8 cellular contexts compared by ENCODE assay signal in genomic region chr14:75426332-75427125, GRCh38. TPM values are rescaled to one million over a fixed set of nuclear protein-coding genes. Genes with fewer than 3 reads are reported as not detected.
DNase-seq lines count a peak whose midpoint lies in the region; ATAC-seq lines count a peak whose summit lies in the region.

No MANE protein-coding gene starts in this region.

- peaks cover 21 to 34% (median 30%) of the 10 kb centered on the region in 11 experiments; a peak in 19 of 22 replicates for H4K20me1 ChIP-seq in BLaER1 treated with 17β-estradiol and CSF1 and Interleukin-3, amounts not matched to agents 10 nM and 100 nM

- peak overlapping the region; percentile 60 to 77 for H3K4me3 Mint-ChIP-seq in activated T-cell treated with anti-CD3 and anti-CD28 coated beads, Interleukin-2, amount 50 U/mL, for 72 hours

- peak overlapping the region; percentile 73 to 84 (median 80) for H3K4me3 ChIP-seq in BLaER1 treated with 17β-estradiol and CSF1 and Interleukin-3, amounts not matched to agents 10 nM and 100 nM
- H3K4me3 ChIP-seq in muscle layer of colon (ENCODE audit: low read depth in 1 of 2, low read length in 2 of 2) = peak overlapping the region; percentile 58 to 82

- H3K27me3 ChIP-seq in BLaER1 treated with 17β-estradiol and CSF1 and Interleukin-3, amounts not matched to agents 10 nM and 100 nM = peaks cover 0 to 17% (median 0%) of the 10 kb centered on the region in 11 experiments; a peak in 5 of 22 replicates
- H3K27me3 ChIP-seq in muscle layer of colon (ENCODE audit: control insufficient read depth in 1 of 2, insufficient read depth in 2 of 2, low read length in 2 of 2) = no peaks in the 10 kb centered on the region

- peaks cover 0 to 3% of the 10 kb centered on the region in 2 donors for H3K9me3 Mint-ChIP-seq in activated T-cell treated with anti-CD3 and anti-CD28 coated beads, Interleukin-2, amount 50 U/mL, for 72 hours

- peaks cover 47 to 65% (median 50%) of the 10 kb centered on the region in 10 experiments for H3K4me1 ChIP-seq in BLaER1 treated with 17β-estradiol and CSF1 and Interleukin-3, amounts not matched to agents 10 nM and 100 nM
- H3K4me1 ChIP-seq in muscle layer of colon (ENCODE audit: insufficient read depth, low read length) = peaks cover 42% of the 10 kb centered on the region

- ATAC-seq in GM19025 (IDR thresholded peaks at IDR 0.05; ENCODE audit: low read depth, unreplicated experiment) = peak; percentile 45
- ATAC-seq in HG03159 (IDR thresholded peaks at IDR 0.05; ENCODE audit: unreplicated experiment) = peak; percentile 73
- peak; percentile 20 to 33 for ATAC-seq in activated T-cell treated with anti-CD3 and anti-CD28 coated beads, Interleukin-2, amount 50 U/mL, for 72 hours (replicated peaks in 1 of 2)

- H3K27ac ChIP-seq in BLaER1 treated with 17β-estradiol and CSF1 and Interleukin-3, amounts not matched to agents 10 nM and 100 nM = peak overlapping the region; percentile 67 to 86 (median 77); a peak in 20 of 22 replicates
- peak overlapping the region; percentile 91 for H3K27ac ChIP-seq in muscle layer of colon (ENCODE audit: low read depth, low read length)

- peak overlapping the region; percentile 88 to 98 (median 94) for H3K4me2 ChIP-seq in BLaER1 treated with 17β-estradiol and CSF1 and Interleukin-3, amounts not matched to agents 10 nM and 100 nM

- H3K4me1 Mint-ChIP-seq in activated T-cell treated with anti-CD3 and anti-CD28 coated beads, Interleukin-2, amount 50 U/mL, for 72 hours (ENCODE audit: low read depth) = peaks cover 33% of the 10 kb centered on the region

- peak overlapping the region; percentile 73 to 90 (median 83) for H3K9ac ChIP-seq in BLaER1 treated with 17β-estradiol and CSF1 and Interleukin-3, amounts not matched to agents 10 nM and 100 nM
- peak overlapping the region; percentile 63 for H3K9ac ChIP-seq in muscle layer of colon (ENCODE audit: low read length)

- peaks cover 0 to 6% (median 3%) of the 10 kb centered on the region in 11 experiments; a peak in 4 of 22 replicates for H3K9me3 ChIP-seq in BLaER1 treated with 17β-estradiol and CSF1 and Interleukin-3, amounts not matched to agents 10 nM and 100 nM (replicated peaks in 1 of 11)
- H3K9me3 ChIP-seq in muscle layer of colon (ENCODE audit: low read length) = no peaks in the 10 kb centered on the region

- peaks cover 0 to 4% (median 2%) of the 10 kb centered on the region in 11 experiments; a peak in 13 of 22 replicates for H3K36me3 ChIP-seq in BLaER1 treated with 17β-estradiol and CSF1 and Interleukin-3, amounts not matched to agents 10 nM and 100 nM
- no peaks in the 10 kb centered on the region for H3K36me3 ChIP-seq in muscle layer of colon (ENCODE audit: insufficient read depth, low read length)

- H3K27ac Mint-ChIP-seq in activated T-cell treated with anti-CD3 and anti-CD28 coated beads, Interleukin-2, amount 50 U/mL, for 72 hours = no peak overlapping the region

- peak in 1 of 2 donors; percentile 9 for DNase-seq in activated T-cell treated with anti-CD3 and anti-CD28 coated beads, Interleukin-2, amount 50 U/mL, for 72 hours
- no peak for DNase-seq in LoVo (ENCODE audit: low spot score)
- no peak for DNase-seq in NCI-H187 treated with DMSO at 0.1 percent for 48 hours (lab: John Stamatoyannopoulos, UW)
- no peak for DNase-seq in stimulated activated CD4-positive, alpha-beta T cell treated with anti-CD3 and anti-CD28 coated beads, Interleukin-2, amount 100 ng/mL, for 48 hours

- peaks cover 0 to 4% of the 10 kb centered on the region in 2 donors for H3K36me3 Mint-ChIP-seq in activated T-cell treated with anti-CD3 and anti-CD28 coated beads, Interleukin-2, amount 50 U/mL, for 72 hours (ENCODE audit: insufficient read depth in 2 of 2)

- H3K27me3 Mint-ChIP-seq in activated T-cell treated with anti-CD3 and anti-CD28 coated beads, Interleukin-2, amount 50 U/mL, for 72 hours (ENCODE audit: low read depth) = peaks cover 26% of the 10 kb centered on the region

RNA-seq across cellular contexts. Expression of gene JDP2, which starts 1.3 kb away (rescaled TPM):
- 1 to 10 TPM; 6.3 to 6.8 TPM for total RNA-seq in activated T-cell treated with anti-CD3 and anti-CD28 coated beads, Interleukin-2, amount 50 U/mL, for 72 hours
